ENCODE assay signal across 12 cellular contexts in genomic region chr7:106543221-106543757, GRCh38.
DNase-seq lines count a peak whose midpoint lies in the region; ATAC-seq and TF ChIP-seq lines count a peak whose summit lies in the region.
"Had no signal": no experiment of that assay in that cellular context is flagged by ENCODE, and none has a peak within 500 bp of the region (broad histone marks: within the 10 kb centered on the region; RNA-seq: fewer than 3 reads in every experiment).

No MANE protein-coding gene starts in this region.

- TF ChIP-seq CTCF in IMR-90 (conservative IDR thresholded peaks at IDR 0.05; ENCODE audit: low read depth, low read length) (no peak), mammary epithelial cell (conservative IDR thresholded peaks at IDR 0.05 in 1 of 2, IDR thresholded peaks at IDR 0.05 in 1 of 2; ENCODE audit: extremely low read depth in 1 of 2, insufficient read depth in 1 of 2, low read depth in 1 of 2, low read length in 2 of 2) (no peak), mucosa of descending colon (IDR thresholded peaks at IDR 0.05) (no peak)

- peak overlapping the region; percentile 76 for H3K23ac ChIP-seq in IMR-90 (ENCODE audit: low read depth, low read length)

- H3K9me3 ChIP-seq in IMR-90 (ENCODE audit: control insufficient read depth, insufficient read depth, low read length) (no peaks in the 10 kb centered on the region), mammary epithelial cell (replicated peaks; ENCODE audit: insufficient read depth, low read length) (no peaks in the 10 kb centered on the region), mucosa of descending colon (no peaks in the 10 kb centered on the region), stomach smooth muscle (ENCODE audit: control insufficient read depth in 2 of 2, low read length in 2 of 2) (no peaks in the 10 kb centered on the region)
- H3K9me3 ChIP-seq: HAP-1, right atrium auricular region had no signal

- no peak for TF ChIP-seq RAD21 in IMR-90 (IDR thresholded peaks at IDR 0.05; ENCODE audit: low read length)

- H4K8ac ChIP-seq in IMR-90 (ENCODE audit: low read depth in 2 of 2, low read length in 2 of 2) = peak overlapping the region; percentile 5 to 87

- H2BK5ac ChIP-seq in IMR-90 (ENCODE audit: low read depth, low read length, poor library complexity, severe bottlenecking) = peak overlapping the region; percentile 83

- dilution Hi-C loops in IMR-90 (cut with HindIII; ENCODE audit: low sequenced_read_pairs, unreplicated experiment) (no loop called here), mammary epithelial cell (cut with HindIII; ENCODE audit: low sequenced_read_pairs) (no loop called here)

- peaks cover 6% of the 10 kb centered on the region for H3K9me1 ChIP-seq in IMR-90 (ENCODE audit: insufficient read depth, low read length)

- peak overlapping the region; percentile 40; the same call in 1 of the 2 replicates for H3K56ac ChIP-seq in IMR-90 (ENCODE audit: extremely low read depth, insufficient read depth, low read length)

- H2BK20ac ChIP-seq in IMR-90 (ENCODE audit: low read depth, low read length) = peak overlapping the region; percentile 89

- H3K4me3 ChIP-seq in IMR-90 (ENCODE audit: insufficient read depth, low read depth, low read length) (no peak overlapping the region), mammary epithelial cell (replicated peaks in 1 of 3; ENCODE audit: insufficient read depth in 1 of 3, low read depth in 2 of 3, low read length in 3 of 3) (no peak overlapping the region), mucosa of descending colon (no peak overlapping the region), stomach smooth muscle (ENCODE audit: low read length in 2 of 2) (no peak overlapping the region)
- H3K4me3 ChIP-seq: HAP-1, right atrium auricular region had no signal

- no TSS peak for BruUV-seq in IMR-90 (replicated peaks; lab: Mats Ljungman, UMichigan)
- BruUV-seq in mammary epithelial cell (replicated peaks; lab: Mats Ljungman, UMichigan) = no TSS peak

- intact Hi-C loops in IMR-90 (cut with micrococcal nuclease) (no loop called here), mammary epithelial cell (cut with micrococcal nuclease) (no loop called here), mucosa of descending colon (cut with DNase I, micrococcal nuclease) (loop anchor here in 1 of 2 donors (2.0 to 10.0 kb wide), 2 partner anchors 112 to 194 kb away; no protein-coding TSS in a partner anchor)

- DNase-seq in IMR-90 = no peak
- DNase-seq in mammary epithelial cell = no peak
- no peak for DNase-seq in mucosa of descending colon
- no peak for DNase-seq in COLO668 (lab: John Stamatoyannopoulos, UW; ENCODE audit: unreplicated experiment)
- DNase-seq in cerebellar nuclear complex (lab: John Stamatoyannopoulos, UW) = no peak
- DNase-seq in COLO829 (ENCODE audit: low spot score) = no peak
- DNase-seq: activated CD4-positive, CD25-positive, alpha-beta regulatory T cell treated with anti-CD3 and anti-CD28 coated beads, Interleukin-2, amount 50 U/mL, for 72 hours had no signal

- peak overlapping the region; percentile 89 for H2BK120ac ChIP-seq in IMR-90 (ENCODE audit: low read depth, low read length)

- in situ Hi-C loops in IMR-90 (cut with MboI; ENCODE audit: low sequenced_read_pairs) = loop anchor here (5.0 kb wide), 1 partner anchor 189 kb away; no protein-coding TSS in a partner anchor
- in situ Hi-C loops in mammary epithelial cell (cut with MboI; ENCODE audit: low sequenced_read_pairs in 2 of 2) = loop anchor here (5.0 kb wide), 2 partner anchors 114 to 194 kb away; no protein-coding TSS in a partner anchor

- H3K4ac ChIP-seq in IMR-90 (ENCODE audit: low read depth, low read length) = peak overlapping the region; percentile 90

- ATAC-seq in IMR-90 (ENCODE audit: low read depth) (no peak), mucosa of descending colon (peak; percentile 14), HG02642 (IDR thresholded peaks at IDR 0.05; ENCODE audit: poor library complexity, unreplicated experiment) (no peak)

- H3K27me3 ChIP-seq in IMR-90 (ENCODE audit: control insufficient read depth, insufficient read depth, low read length) (no peaks in the 10 kb centered on the region), mammary epithelial cell (ENCODE audit: insufficient read depth, low read length) (no peaks in the 10 kb centered on the region), stomach smooth muscle (ENCODE audit: control insufficient read depth in 1 of 2, insufficient read depth in 2 of 2, low read length in 2 of 2) (no peaks in the 10 kb centered on the region)
- H3K27me3 ChIP-seq: brain microvascular endothelial cell, right atrium auricular region had no signal

- H3K79me2 ChIP-seq in mammary epithelial cell (ENCODE audit: insufficient read depth, low read length) = no peaks in the 10 kb centered on the region

- peak overlapping the region; percentile 77 for H4K91ac ChIP-seq in IMR-90 (ENCODE audit: insufficient read depth, low read depth, low read length)

- H3K4me2 ChIP-seq in IMR-90 (ENCODE audit: low read depth, low read length) (peak overlapping the region; percentile 50), mammary epithelial cell (ENCODE audit: insufficient read depth, low read depth, low read length) (no peak overlapping the region)

- H3K9ac ChIP-seq in IMR-90 (ENCODE audit: low read depth, low read length) (peak overlapping the region; percentile 1; the same call in 1 of the 2 replicates), mammary epithelial cell (ENCODE audit: insufficient read depth, low read length) (no peak overlapping the region), stomach smooth muscle (ENCODE audit: low read length in 2 of 2) (no peak overlapping the region)

- POLR2A ChIA-PET in IMR-90 (lab: Charles Lee; ENCODE audit: unreplicated experiment) = interaction anchor here (0.6 to 0.8 kb wide), 3 partner anchors 19 to 1047 kb away, joined by 3 to 22 read pairs (median 4); no protein-coding TSS in a partner anchor

- H2AFZ ChIP-seq in IMR-90 (replicated peaks; ENCODE audit: low read length, poor library complexity) (peak overlapping the region; percentile 48), mammary epithelial cell (ENCODE audit: low read depth, low read length) (peak overlapping the region; percentile 8)

- H3K14ac ChIP-seq in IMR-90 (replicated peaks; ENCODE audit: low read depth, low read length) = peak overlapping the region; percentile 85

- CTCF ChIA-PET in IMR-90 (lab: Yijun Ruan, JAX) (interaction anchor here (0.6 to 2.4 kb wide), 16 partner anchors 31 to 367 kb away, joined by 3 to 25 read pairs (median 4); partner anchors contain the start of gene CCDC71L), mammary epithelial cell (lab: Charles Lee; ENCODE audit: low non-redundant PET) (interaction anchor here (0.5 to 0.9 kb wide), 10 partner anchors 9 to 367 kb away, joined by 3 to 37 read pairs (median 5); partner anchors contain the start of gene CCDC71L)

- WGBS in IMR-90 (ENCODE audit: extremely low coverage in 2 of 2, insufficient read length in 1 of 2), 2 experiments = 100% methylated on average over 1 of the region's 3 CpGs; no CpG with 5 or more reads in 1 of the 2 experiments
- WGBS in mammary epithelial cell (ENCODE audit: low coverage, missing lambda C conversion rate) = 68% methylated on average over 2 of the region's 3 CpGs

- peak overlapping the region; percentile 84 for H3K18ac ChIP-seq in IMR-90 (ENCODE audit: low read depth, low read length)

- peak overlapping the region; percentile 16; the same call in 2 of the 3 replicates for H2BK15ac ChIP-seq in IMR-90 (ENCODE audit: low read depth, low read length)

- H3K79me1 ChIP-seq in IMR-90 (ENCODE audit: low read depth in 1 of 2, low read length in 2 of 2) = no peaks in the 10 kb centered on the region

- H3K27ac ChIP-seq in IMR-90 (ENCODE audit: insufficient read depth, low read length) (peak overlapping the region; percentile 74; the same call in 1 of the 2 replicates), mammary epithelial cell (ENCODE audit: insufficient read depth, low read depth, low read length) (no peak overlapping the region), stomach smooth muscle (ENCODE audit: low read length) (peak overlapping the region; percentile 37)
- H3K27ac ChIP-seq: brain microvascular endothelial cell had no signal

- TF ChIP-seq POLR2A in IMR-90 (IDR thresholded peaks at IDR 0.05; ENCODE audit: low read depth, low read length) = no peak

- H3K36me3 ChIP-seq in IMR-90 (ENCODE audit: control insufficient read depth, insufficient read depth, low read length) = no peaks in the 10 kb centered on the region
- no peaks in the 10 kb centered on the region for H3K36me3 ChIP-seq in mammary epithelial cell (ENCODE audit: insufficient read depth, low read length)
- no peaks in the 10 kb centered on the region for H3K36me3 ChIP-seq in mucosa of descending colon (ENCODE audit: low read depth)
- no peaks in the 10 kb centered on the region for H3K36me3 ChIP-seq in stomach smooth muscle (ENCODE audit: control insufficient read depth in 2 of 2, insufficient read depth in 2 of 2, low read length in 2 of 2)
- H3K36me3 ChIP-seq: brain microvascular endothelial cell, HAP-1, right atrium auricular region had no signal

- H2AK5ac ChIP-seq in IMR-90 (ENCODE audit: low read depth, low read length) = peak overlapping the region; percentile 11; the same call in 1 of the 2 replicates

- no peaks in the 10 kb centered on the region for H4K20me1 ChIP-seq in IMR-90 (ENCODE audit: insufficient read depth, low read length)
- H4K20me1 ChIP-seq in mammary epithelial cell (ENCODE audit: insufficient read depth, low read length) = no peaks in the 10 kb centered on the region

- H2AK9ac ChIP-seq in IMR-90 (replicated peaks; ENCODE audit: low read depth, low read length, poor library complexity) = peak overlapping the region; percentile 12

- H3K4me1 ChIP-seq in IMR-90 (ENCODE audit: control insufficient read depth, insufficient read depth, low read length) = peaks cover 8% of the 10 kb centered on the region
- H3K4me1 ChIP-seq in mammary epithelial cell (ENCODE audit: insufficient read depth, low read length) = no peaks in the 10 kb centered on the region
- H3K4me1 ChIP-seq in mucosa of descending colon (ENCODE audit: low read depth) = no peaks in the 10 kb centered on the region
- H3K4me1 ChIP-seq in stomach smooth muscle (ENCODE audit: control insufficient read depth, insufficient read depth, low read length) = peaks cover 5% of the 10 kb centered on the region
- H3K4me1 ChIP-seq: HAP-1, right atrium auricular region had no signal

- peak overlapping the region; percentile 74 for H4K5ac ChIP-seq in IMR-90 (ENCODE audit: low read depth, low read length)

TF ChIP-seq in IMR-90, 13 proteins besides CTCF, POLR2A, EP300 and RAD21 (continues in another document):
- TF ChIP-seq CHD1 (IDR thresholded peaks at IDR 0.05; ENCODE audit: low read depth, low read length) (no peak), NFE2L2 (IDR thresholded peaks at IDR 0.05; ENCODE audit: low read depth, low read length) (no peak), RCOR1 (IDR thresholded peaks at IDR 0.05; ENCODE audit: insufficient replicate concordance, low read length) (no peak), BHLHE40 (IDR thresholded peaks at IDR 0.05; ENCODE audit: low read depth, low read length) (no peak), MXI1 (IDR thresholded peaks at IDR 0.05; ENCODE audit: borderline replicate concordance, low read depth, low read length) (no peak), SMC3 (IDR thresholded peaks at IDR 0.05; ENCODE audit: low read depth, low read length) (no peak), MAZ (IDR thresholded peaks at IDR 0.05; ENCODE audit: borderline replicate concordance, low read depth, low read length) (no peak), FOS (IDR thresholded peaks at IDR 0.05; ENCODE audit: low read depth, low read length) (no peak)
